Comparison of ENCODE assay signal across 10 cellular contexts in genomic region chr15:77031376-77032050, GRCh38. TPM values are rescaled to one million over a fixed set of nuclear protein-coding genes. Genes with fewer than 3 reads are reported as not detected.
A peak's percentile ranks its signal among the peaks of the same experiment; 100 is the strongest.
DNase-seq lines count a peak whose midpoint lies in the region; ATAC-seq and TF ChIP-seq lines count a peak whose summit lies in the region.
"Had no signal": no experiment of that assay in that cellular context is flagged by ENCODE, and none has a peak within 500 bp of the region (broad histone marks: within the 10 kb centered on the region; RNA-seq: fewer than 3 reads in every experiment).

No MANE protein-coding gene starts in this region.

- peaks cover 0 to 20% of the 10 kb centered on the region in 2 donors for H3K4me1 ChIP-seq in right atrium auricular region
- peaks cover 21% of the 10 kb centered on the region for H3K4me1 ChIP-seq in mucosa of descending colon (ENCODE audit: low read depth)
- H3K4me1 ChIP-seq: Caco-2 had no signal

- H3K27ac ChIP-seq in right atrium auricular region, result no peak overlapping the region

- TF ChIP-seq CTCF in right atrium auricular region (IDR thresholded peaks at IDR 0.05) (no peak), mucosa of descending colon (IDR thresholded peaks at IDR 0.05) (no peak), foreskin fibroblast (IDR thresholded peaks at IDR 0.05; ENCODE audit: low read depth, low read length) (no peak)

- DNase-seq in Right ventricle myocardium superior (peak; percentile 37), right atrium auricular region (ENCODE audit: low spot score) (no peak), NCI-H2107 treated with DMSO at 0.1 percent for 48 hours (lab: John Stamatoyannopoulos, UW; ENCODE audit: unreplicated experiment) (peak; percentile 27), mucosa of descending colon (peak in 2 of 3 donors; percentile 61 to 62), DMS153 treated with DMSO at 0.1 percent for 48 hours (lab: John Stamatoyannopoulos, UW; ENCODE audit: unreplicated experiment) (no peak), hippocampal formation (lab: John Stamatoyannopoulos, UW) (no peak), foreskin fibroblast (no peak)
- peak; percentile 39 to 40 for DNase-seq in activated T-cell treated with anti-CD3 and anti-CD28 coated beads, Interleukin-2, amount 50 U/mL, for 48 hours

- no peak for ATAC-seq in Right ventricle myocardium superior (ENCODE audit: poor library complexity)
- peak; percentile 21 for ATAC-seq in mucosa of descending colon

- H3K27me3 ChIP-seq in right atrium auricular region, result no peaks in the 10 kb centered on the region

- intact Hi-C loops in Right ventricle myocardium superior (cut with DNase I) (no loop called here), mucosa of descending colon (cut with DNase I, micrococcal nuclease) (no loop called here)

- H3K9me3 ChIP-seq in right atrium auricular region (no peaks in the 10 kb centered on the region), mucosa of descending colon (no peaks in the 10 kb centered on the region)
- H3K9me3 ChIP-seq: Caco-2 had no signal

- H3K4me3 ChIP-seq in right atrium auricular region (no peak overlapping the region), mucosa of descending colon (no peak overlapping the region), foreskin fibroblast (ENCODE audit: low read depth in 1 of 2, low read length in 2 of 2) (no peak overlapping the region)

- H3K36me3 ChIP-seq in right atrium auricular region, result no peaks in the 10 kb centered on the region
- no peaks in the 10 kb centered on the region for H3K36me3 ChIP-seq in mucosa of descending colon (ENCODE audit: low read depth)

RNA-seq across cellular contexts. Expression of gene PSTPIP1, which starts 36.6 kb away (rescaled TPM):
- total RNA-seq in Right ventricle myocardium superior (5.0 TPM), right atrium auricular region (1 to 10 TPM; 1.9 to 2.3 TPM), mucosa of descending colon (1 to 10 TPM; 4.4 to 8.2 (median 6.3) TPM)
- total RNA-seq: Caco-2, glomerular endothelial cell had no signal

RNA-seq across cellular contexts. Expression of gene TSPAN3, which starts 39.4 kb away (rescaled TPM):
- total RNA-seq in Right ventricle myocardium superior (85.2 TPM), right atrium auricular region (100 to 1,000 TPM; 191 to 361 TPM), mucosa of descending colon (100 to 1,000 TPM; 419 to 945 (median 666) TPM)

Comparison
In these comparisons a context has a peak if more than half of its experiments do, and no peak if none do; other contexts are left out.
1. DNase-seq: peak in Right ventricle myocardium superior (single experiment), NCI-H2107 treated with DMSO at 0.1 percent for 48 hours (single experiment), activated T-cell treated with anti-CD3 and anti-CD28 coated beads, Interleukin-2, amount 50 U/mL, for 48 hours (2 of 2) and mucosa of descending colon (2 of 3); none in right atrium auricular region (single experiment), DMS153 treated with DMSO at 0.1 percent for 48 hours (single experiment), hippocampal formation (0 of 2) and foreskin fibroblast (0 of 2).